ENCODE assay signal across 1 cellular context in the genomic region with DNA sequence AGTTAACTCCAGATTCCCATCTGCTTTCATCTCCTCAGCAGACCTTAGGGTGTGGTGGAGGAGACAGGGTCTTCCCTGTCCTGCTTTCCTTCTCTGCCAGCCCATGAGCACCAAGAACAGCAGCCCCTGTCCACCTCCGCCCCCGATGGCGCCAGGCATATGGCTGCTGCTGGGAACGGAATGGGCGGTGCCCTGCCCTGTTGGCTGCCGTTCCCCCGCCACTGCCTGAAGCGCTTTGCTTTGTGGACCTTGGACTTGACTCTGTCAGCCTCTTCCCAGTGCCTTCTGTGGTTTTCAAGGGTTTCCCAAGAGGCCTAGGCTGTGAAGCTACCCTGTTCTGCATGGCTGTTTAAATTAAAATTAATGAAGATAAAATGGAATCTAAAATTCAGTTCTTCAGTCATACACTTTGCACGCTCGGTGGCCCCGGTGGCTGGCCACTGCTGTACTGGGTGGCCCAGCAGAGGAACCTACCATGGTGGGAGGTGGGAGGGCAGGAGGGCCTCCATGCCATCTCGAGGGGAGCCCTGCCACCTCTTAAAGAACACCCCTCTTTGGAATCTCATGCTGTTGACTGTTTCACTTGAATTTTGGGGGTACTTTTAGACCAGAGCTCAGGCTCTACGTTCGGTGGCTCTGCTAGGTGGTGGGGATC.
TF ChIP-seq lines count a peak whose summit lies in the region.

No MANE protein-coding gene starts in this region.

TF ChIP-seq in HepG2, 621 proteins besides CTCF, POLR2A, EP300 and RAD21 (continued from another document):
- TF ChIP-seq, protein P1, sequence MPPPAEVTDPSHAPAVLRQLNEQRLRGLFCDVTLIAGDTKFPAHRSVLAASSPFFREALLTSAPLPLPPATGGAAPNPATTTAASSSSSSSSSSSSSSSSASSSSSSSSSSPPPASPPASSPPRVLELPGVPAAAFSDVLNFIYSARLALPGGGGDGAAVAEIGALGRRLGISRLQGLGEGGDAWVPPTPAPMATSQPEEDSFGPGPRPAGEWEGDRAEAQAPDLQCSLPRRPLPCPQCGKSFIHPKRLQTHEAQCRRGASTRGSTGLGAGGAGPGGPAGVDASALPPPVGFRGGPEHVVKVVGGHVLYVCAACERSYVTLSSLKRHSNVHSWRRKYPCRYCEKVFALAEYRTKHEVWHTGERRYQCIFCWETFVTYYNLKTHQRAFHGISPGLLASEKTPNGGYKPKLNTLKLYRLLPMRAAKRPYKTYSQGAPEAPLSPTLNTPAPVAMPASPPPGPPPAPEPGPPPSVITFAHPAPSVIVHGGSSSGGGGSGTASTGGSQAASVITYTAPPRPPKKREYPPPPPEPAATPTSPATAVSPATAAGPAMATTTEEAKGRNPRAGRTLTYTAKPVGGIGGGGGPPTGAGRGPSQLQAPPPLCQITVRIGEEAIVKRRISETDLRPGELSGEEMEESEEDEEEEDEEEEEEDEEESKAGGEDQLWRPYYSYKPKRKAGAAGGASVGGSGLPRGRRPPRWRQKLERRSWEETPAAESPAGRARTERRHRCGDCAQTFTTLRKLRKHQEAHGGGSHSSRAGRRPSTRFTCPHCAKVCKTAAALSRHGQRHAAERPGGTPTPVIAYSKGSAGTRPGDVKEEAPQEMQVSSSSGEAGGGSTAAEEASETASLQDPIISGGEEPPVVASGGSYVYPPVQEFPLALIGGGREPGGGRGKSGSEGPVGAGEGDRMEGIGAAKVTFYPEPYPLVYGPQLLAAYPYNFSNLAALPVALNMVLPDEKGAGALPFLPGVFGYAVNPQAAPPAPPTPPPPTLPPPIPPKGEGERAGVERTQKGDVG (CRISPR knock-in tag; IDR thresholded peaks at IDR 0.05; ENCODE audit: borderline replicate concordance), result no peak
- TF ChIP-seq, protein P2, sequence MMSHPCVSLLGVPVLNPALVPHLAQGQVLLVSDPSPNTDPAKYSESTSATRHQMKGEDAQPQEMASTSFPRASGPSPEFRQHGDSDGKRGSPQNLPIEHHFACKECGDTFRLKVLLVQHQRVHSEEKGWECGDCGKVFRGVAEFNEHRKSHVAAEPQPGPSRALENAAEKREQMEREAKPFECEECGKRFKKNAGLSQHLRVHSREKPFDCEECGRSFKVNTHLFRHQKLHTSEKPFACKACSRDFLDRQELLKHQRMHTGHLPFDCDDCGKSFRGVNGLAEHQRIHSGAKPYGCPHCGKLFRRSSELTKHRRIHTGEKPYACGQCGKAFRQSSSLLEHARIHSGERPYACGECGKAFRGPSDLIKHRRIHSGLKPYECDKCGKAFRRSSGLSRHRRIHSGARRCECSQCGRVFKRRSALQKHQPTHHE (CRISPR knock-in tag; IDR thresholded peaks at IDR 0.05; ENCODE audit: borderline replicate concordance), result no peak
- TF ChIP-seq POLR2G (IDR thresholded peaks at IDR 0.05; ENCODE audit: low read depth, low read length), result no peak
- 0 out of 2 replicates have a peak, but pooled peaks have one; percentile 26 for TF ChIP-seq HOXA3 (CRISPR knock-in tag; IDR thresholded peaks at IDR 0.05)
- no peak for TF ChIP-seq MED1 (CRISPR knock-in tag; IDR thresholded peaks at IDR 0.05)
- peak; percentile 44; the same call in 1 of the 2 replicates for TF ChIP-seq ZBTB38 (CRISPR knock-in tag; IDR thresholded peaks at IDR 0.05)
- TF ChIP-seq, protein P3, sequence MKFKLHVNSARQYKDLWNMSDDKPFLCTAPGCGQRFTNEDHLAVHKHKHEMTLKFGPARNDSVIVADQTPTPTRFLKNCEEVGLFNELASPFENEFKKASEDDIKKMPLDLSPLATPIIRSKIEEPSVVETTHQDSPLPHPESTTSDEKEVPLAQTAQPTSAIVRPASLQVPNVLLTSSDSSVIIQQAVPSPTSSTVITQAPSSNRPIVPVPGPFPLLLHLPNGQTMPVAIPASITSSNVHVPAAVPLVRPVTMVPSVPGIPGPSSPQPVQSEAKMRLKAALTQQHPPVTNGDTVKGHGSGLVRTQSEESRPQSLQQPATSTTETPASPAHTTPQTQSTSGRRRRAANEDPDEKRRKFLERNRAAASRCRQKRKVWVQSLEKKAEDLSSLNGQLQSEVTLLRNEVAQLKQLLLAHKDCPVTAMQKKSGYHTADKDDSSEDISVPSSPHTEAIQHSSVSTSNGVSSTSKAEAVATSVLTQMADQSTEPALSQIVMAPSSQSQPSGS (CRISPR knock-in tag; IDR thresholded peaks at IDR 0.05), result no peak
- peak; percentile 59 for TF ChIP-seq HNF4A (CRISPR knock-in tag; IDR thresholded peaks at IDR 0.05)
- TF ChIP-seq, protein P4, sequence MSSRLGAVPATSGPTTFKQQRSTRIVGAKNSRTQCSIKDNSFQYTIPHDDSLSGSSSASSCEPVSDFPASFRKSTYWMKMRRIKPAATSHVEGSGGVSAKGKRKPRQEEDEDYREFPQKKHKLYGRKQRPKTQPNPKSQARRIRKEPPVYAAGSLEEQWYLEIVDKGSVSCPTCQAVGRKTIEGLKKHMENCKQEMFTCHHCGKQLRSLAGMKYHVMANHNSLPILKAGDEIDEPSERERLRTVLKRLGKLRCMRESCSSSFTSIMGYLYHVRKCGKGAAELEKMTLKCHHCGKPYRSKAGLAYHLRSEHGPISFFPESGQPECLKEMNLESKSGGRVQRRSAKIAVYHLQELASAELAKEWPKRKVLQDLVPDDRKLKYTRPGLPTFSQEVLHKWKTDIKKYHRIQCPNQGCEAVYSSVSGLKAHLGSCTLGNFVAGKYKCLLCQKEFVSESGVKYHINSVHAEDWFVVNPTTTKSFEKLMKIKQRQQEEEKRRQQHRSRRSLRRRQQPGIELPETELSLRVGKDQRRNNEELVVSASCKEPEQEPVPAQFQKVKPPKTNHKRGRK (CRISPR knock-in tag; IDR thresholded peaks at IDR 0.05), result no peak
- TF ChIP-seq ZNF790 (CRISPR knock-in tag; IDR thresholded peaks at IDR 0.05; ENCODE audit: borderline replicate concordance), result no peak
- no peak for TF ChIP-seq JUND (CRISPR knock-in tag; IDR thresholded peaks at IDR 0.05)
- no peak for TF ChIP-seq TCF7L2 (IDR thresholded peaks at IDR 0.05; ENCODE audit: low read depth, low read length)
- no peak for TF ChIP-seq FOXP1 (IDR thresholded peaks at IDR 0.05)
- TF ChIP-seq FOXP1 (CRISPR knock-in tag; IDR thresholded peaks at IDR 0.05), result no peak
- no peak for TF ChIP-seq KLF12 (CRISPR knock-in tag; IDR thresholded peaks at IDR 0.05; ENCODE audit: borderline replicate concordance)
- no peak for TF ChIP-seq PPARG (CRISPR knock-in tag; conservative IDR thresholded peaks at IDR 0.05)
- no peak for TF ChIP-seq POLR2AphosphoS5 (IDR thresholded peaks at IDR 0.05; ENCODE audit: low read depth, low read length)
- TF ChIP-seq FOXC1 (CRISPR knock-in tag; IDR thresholded peaks at IDR 0.05; ENCODE audit: borderline replicate concordance), result no peak
